15 cellular contexts compared by ENCODE assay signal in genomic region chr7:29592866-29593265, GRCh38. TPM values are rescaled to one million over a fixed set of nuclear protein-coding genes. Genes with fewer than 3 reads are reported as not detected.
DNase-seq lines count a peak whose midpoint lies in the region; ATAC-seq, FAIRE-seq and TF ChIP-seq lines count a peak whose summit lies in the region.
"Had no signal": no experiment of that assay in that cellular context is flagged by ENCODE, and none has a peak within 500 bp of the region (broad histone marks: within the 10 kb centered on the region; RNA-seq: fewer than 3 reads in every experiment).

No MANE protein-coding gene starts in this region.

- no peak overlapping the region for H3K14ac ChIP-seq in H9 (ENCODE audit: insufficient read depth, low read length)

- H3K27me3 Mint-ChIP-seq in H9 (ENCODE audit: low read depth), result no peaks in the 10 kb centered on the region

- CTCF ChIA-PET in PC-9 (lab: Charles Lee), result no interaction called here

- H3K27ac Mint-ChIP-seq in H9, result no peak overlapping the region
- H3K27ac Mint-ChIP-seq: CD4-positive, CD25-positive, alpha-beta regulatory T cell; IgD-negative memory B cell had no signal

- BruUV-seq in PC-9 (replicated peaks; lab: Mats Ljungman, UMichigan), result no TSS peak

- H3K4me1 ChIP-seq in H9 (ENCODE audit: insufficient read depth, low read length) (no peaks in the 10 kb centered on the region), PC-9 (replicated peaks; ENCODE audit: insufficient read depth) (peaks cover 21% of the 10 kb centered on the region), mucosa of descending colon (ENCODE audit: low read depth) (peaks cover 13% of the 10 kb centered on the region), HAP-1 (no peaks in the 10 kb centered on the region)

- no peak overlapping the region for H3K4ac ChIP-seq in H9 (ENCODE audit: low read depth, low read length)

- DNase-seq in H9, result no peak
- no peak for DNase-seq in PC-9
- DNase-seq in mucosa of descending colon, result no peak
- DNase-seq in urothelium cell line (ENCODE audit: low spot score), result no peak
- DNase-seq in HAP-1 (ENCODE audit: low spot score in 2 of 2), result no peak
- no peak for DNase-seq in cerebellar cortex (ENCODE audit: low spot score)
- DNase-seq: ACHN; Calu3; CD4-positive, CD25-positive, alpha-beta regulatory T cell; DMS 273 treated with DMSO at 0.1 percent for 48 hours had no signal

- H3K36me3 ChIP-seq in PC-9 (ENCODE audit: low read depth) (no peaks in the 10 kb centered on the region), mucosa of descending colon (ENCODE audit: low read depth) (no peaks in the 10 kb centered on the region), HAP-1 (replicated peaks) (no peaks in the 10 kb centered on the region)
- H3K36me3 ChIP-seq: BLaER1 treated with 17β-estradiol and CSF1 and Interleukin-3, amounts not matched to agents 10 nM and 100 nM had no signal

- no peak overlapping the region for H2BK120ac ChIP-seq in H9 (ENCODE audit: low read depth, low read length, poor library complexity, severe bottlenecking)

- in situ Hi-C loops in HAP-1 (cut with MboI; ENCODE audit: low sequenced_read_pairs), result no loop called here

- H4K91ac ChIP-seq in H9 (ENCODE audit: insufficient read length, low read depth, low read length), result no peak overlapping the region

- H2AFZ ChIP-seq in H9 (ENCODE audit: low read length) (no peak overlapping the region), PC-9 (no peak overlapping the region)

- H3K36me3 Mint-ChIP-seq in H9 (ENCODE audit: insufficient read depth in 1 of 3, low read depth in 3 of 3), result no peaks in the 10 kb centered on the region
- H3K36me3 Mint-ChIP-seq: CD4-positive, CD25-positive, alpha-beta regulatory T cell had no signal

- no peak overlapping the region for H3K4me3 ChIP-seq in PC-9
- H3K4me3 ChIP-seq in mucosa of descending colon, result no peak overlapping the region
- no peak overlapping the region for H3K4me3 ChIP-seq in HAP-1
- H3K4me3 ChIP-seq: BLaER1 treated with 17β-estradiol and CSF1 and Interleukin-3, amounts not matched to agents 10 nM and 100 nM had no signal

- no peak overlapping the region for H4K8ac ChIP-seq in H9 (replicated peaks; ENCODE audit: insufficient read length, low read depth, low read length)

- H3K23me2 ChIP-seq in H9 (ENCODE audit: insufficient read length, low read depth, low read length, poor library complexity, severe bottlenecking), result no peaks in the 10 kb centered on the region

- no peaks in the 10 kb centered on the region for H3K9me2 ChIP-seq in PC-9 (ENCODE audit: insufficient read depth)

- intact Hi-C loops in PC-9 (cut with micrococcal nuclease; ENCODE audit: unreplicated experiment) (loop anchor here (2.0 kb wide), 1 partner anchor 16 kb away; no protein-coding TSS in a partner anchor), mucosa of descending colon (cut with DNase I, micrococcal nuclease) (no loop called here)

- H3K4me1 Mint-ChIP-seq in H9, result peaks cover 7 to 8% of the 10 kb centered on the region in 2 experiments

- no peak for TF ChIP-seq CTCF in H9 (conservative IDR thresholded peaks at IDR 0.05)
- TF ChIP-seq CTCF in PC-9 (conservative IDR thresholded peaks at IDR 0.05), result no peak
- no peak for TF ChIP-seq CTCF in mucosa of descending colon (IDR thresholded peaks at IDR 0.05)

- H3K23ac ChIP-seq in H9 (ENCODE audit: insufficient read length, low read depth, low read length), result no peak overlapping the region

- H3K79me1 ChIP-seq in H9 (ENCODE audit: insufficient read depth, low read depth, low read length, poor library complexity, severe bottlenecking), result no peaks in the 10 kb centered on the region

- H4K5ac ChIP-seq in H9 (ENCODE audit: insufficient read length, low read depth, low read length), result no peak overlapping the region

- H2BK15ac ChIP-seq in H9 (ENCODE audit: low read depth, low read length), result no peak overlapping the region

- H3K4me2 ChIP-seq in H9 (ENCODE audit: insufficient read depth, insufficient read length, low read length) (no peak overlapping the region), PC-9 (peak overlapping the region; percentile 29)
- H3K4me2 ChIP-seq: BLaER1 treated with 17β-estradiol and CSF1 and Interleukin-3, amounts not matched to agents 10 nM and 100 nM had no signal

- no CpG with 5 or more reads among the region's 2 CpGs for WGBS in H9 (ENCODE audit: extremely low coverage, insufficient read length, low lambda C conversion rate)

- ATAC-seq in mucosa of descending colon (peak; percentile 70), HG02798 (IDR thresholded peaks at IDR 0.05; ENCODE audit: poor library complexity, unreplicated experiment) (no peak)

- H3K27me3 ChIP-seq in H9 (ENCODE audit: insufficient read depth, low read length) (no peaks in the 10 kb centered on the region), PC-9 (ENCODE audit: insufficient read depth, low read depth) (no peaks in the 10 kb centered on the region), HAP-1 (ENCODE audit: low read depth) (no peaks in the 10 kb centered on the region)
- H3K27me3 ChIP-seq: BLaER1 treated with 17β-estradiol and CSF1 and Interleukin-3, amounts not matched to agents 10 nM and 100 nM had no signal

- no peaks in the 10 kb centered on the region; a peak in 1 of 5 replicates for H3K9me3 Mint-ChIP-seq in H9
- H3K9me3 Mint-ChIP-seq: IgD-negative memory B cell had no signal

- no peak overlapping the region for H3T11ph ChIP-seq in H9 (ENCODE audit: low read length)

- peak overlapping the region; percentile 17 for H3K56ac ChIP-seq in H9 (ENCODE audit: insufficient read length, low read depth, low read length)

- peak; percentile 20 for FAIRE-seq in urothelium cell line (lab: Jason Lieb, UNC)
- FAIRE-seq: H1 had no signal

- H3K4me3 Mint-ChIP-seq in H9, result no peak overlapping the region
- H3K4me3 Mint-ChIP-seq: CD4-positive, CD25-positive, alpha-beta regulatory T cell; IgD-negative memory B cell had no signal

- POLR2A ChIA-PET in PC-9 (lab: Charles Lee; ENCODE audit: unreplicated experiment), result interaction anchor here (0.5 to 0.6 kb wide), 3 partner anchors 15 to 30 kb away, joined by 3 to 7 read pairs (median 5); no protein-coding TSS in a partner anchor

- H3K9me3 ChIP-seq in H9 (ENCODE audit: control insufficient read depth, low read depth, low read length), result no peaks in the 10 kb centered on the region
- peaks cover 24% of the 10 kb centered on the region for H3K9me3 ChIP-seq in PC-9 (ENCODE audit: insufficient read depth, low read depth)
- H3K9me3 ChIP-seq in mucosa of descending colon, result no peaks in the 10 kb centered on the region
- H3K9me3 ChIP-seq in HAP-1, result no peaks in the 10 kb centered on the region
- H3K9me3 ChIP-seq: BLaER1 treated with 17β-estradiol and CSF1 and Interleukin-3, amounts not matched to agents 10 nM and 100 nM had no signal

- H3K9ac ChIP-seq in H9 (ENCODE audit: extremely low read depth, insufficient read length, low read length), result no peak overlapping the region
- H3K9ac ChIP-seq: BLaER1 treated with 17β-estradiol and CSF1 and Interleukin-3, amounts not matched to agents 10 nM and 100 nM had no signal

- H4K20me1 ChIP-seq in H9 (ENCODE audit: control insufficient read depth, insufficient read depth, insufficient read length) (no peaks in the 10 kb centered on the region), PC-9 (ENCODE audit: insufficient read depth) (no peaks in the 10 kb centered on the region)
- H4K20me1 ChIP-seq: BLaER1 treated with 17β-estradiol and CSF1 and Interleukin-3, amounts not matched to agents 10 nM and 100 nM had no signal

- H3K79me2 ChIP-seq in H9 (ENCODE audit: insufficient read depth, low read length) (no peaks in the 10 kb centered on the region), PC-9 (ENCODE audit: low read depth) (no peaks in the 10 kb centered on the region)

- no peak overlapping the region for H3K27ac ChIP-seq in H9 (ENCODE audit: insufficient read length, low read depth, low read length)
- peak overlapping the region; percentile 74; the same call in 1 of the 2 replicates for H3K27ac ChIP-seq in PC-9
- H3K27ac ChIP-seq: BLaER1 treated with 17β-estradiol and CSF1 and Interleukin-3, amounts not matched to agents 10 nM and 100 nM had no signal

- H2BK5ac ChIP-seq in H9 (ENCODE audit: insufficient read length, low read length), result no peak overlapping the region

- no peak overlapping the region for H2BK20ac ChIP-seq in H9 (ENCODE audit: low read depth, low read length, poor library complexity, severe bottlenecking)

- H2AK5ac ChIP-seq in H9 (ENCODE audit: insufficient read length, low read length), result no peak overlapping the region

- no peak overlapping the region for H2BK12ac ChIP-seq in H9 (ENCODE audit: insufficient read length, low read depth, low read length)

- no peak overlapping the region for H3K18ac ChIP-seq in H9 (ENCODE audit: insufficient read length, low read depth, low read length)

- peaks cover 17% of the 10 kb centered on the region for H3F3A ChIP-seq in PC-9 (ENCODE audit: insufficient read depth, low read depth)

RNA-seq across cellular contexts. Expression of gene PRR15, which starts 29.2 kb away (rescaled TPM):
- total RNA-seq in H9 (2021), result 15.1 and 15.5 TPM in 2 replicates
- total RNA-seq in PC-9 (2021), result 64.9 and 71.6 TPM in 2 replicates
- total RNA-seq in mucosa of descending colon, result 100 to 1,000 TPM; 104 to 356 (median 173) TPM
- total RNA-seq: A172; CD4-positive, CD25-positive, alpha-beta regulatory T cell had no signal
